Comparison of ENCODE assay signal across 13 cellular contexts in genomic region chr2:152657042-152657441, GRCh38.
DNase-seq lines count a peak whose midpoint lies in the region; ATAC-seq and TF ChIP-seq lines count a peak whose summit lies in the region.
"Had no signal": no experiment of that assay in that cellular context is flagged by ENCODE, and none has a peak within 500 bp of the region (broad histone marks: within the 10 kb centered on the region; RNA-seq: fewer than 3 reads in every experiment).

No MANE protein-coding gene starts in this region.

- POLR2A ChIA-PET in A673 (lab: Charles Lee; ENCODE audit: low non-redundant PET), result no interaction called here

- no peak overlapping the region for H3K4ac ChIP-seq in mesendoderm (ENCODE audit: low read depth, low read length)

- DNase-seq in GM06990 (ENCODE audit: extremely low read depth, insufficient read length) (peak; percentile 17), SW480 (ENCODE audit: low spot score) (peak; percentile 67), testis (no peak), mesendoderm (no peak), A673 (ENCODE audit: low spot score) (no peak), progenitor cell of endocrine pancreas (ENCODE audit: low spot score, unreplicated experiment) (no peak)
- DNase-seq: EL; naive thymus-derived CD8-positive, alpha-beta T cell; NCI-H1105; NCI-H526 had no signal

- no peaks in the 10 kb centered on the region for H3K4me1 Mint-ChIP-seq in progenitor cell of endocrine pancreas (ENCODE audit: low read depth)
- H3K4me1 Mint-ChIP-seq: naive thymus-derived CD8-positive, alpha-beta T cell had no signal

- no peak overlapping the region for H3K4me2 ChIP-seq in mesendoderm (ENCODE audit: low read length)

- H2BK15ac ChIP-seq in mesendoderm (replicated peaks; ENCODE audit: low read depth), result no peak overlapping the region

- intact Hi-C loops in testis (cut with DNase I; ENCODE audit: low total_unique reads), result no loop called here
- intact Hi-C loops in A673 (cut with micrococcal nuclease; ENCODE audit: unreplicated experiment), result no loop called here

- H3K27me3 ChIP-seq in GM06990 (replicated peaks; ENCODE audit: control insufficient read depth, insufficient read depth, low read length) (no peaks in the 10 kb centered on the region), testis (no peaks in the 10 kb centered on the region), mesendoderm (ENCODE audit: insufficient read depth, low read length, poor library complexity) (no peaks in the 10 kb centered on the region), A673 (replicated peaks; ENCODE audit: insufficient read depth, low read depth, low read length, poor library complexity) (no peaks in the 10 kb centered on the region)

- H3K9me3 Mint-ChIP-seq in progenitor cell of endocrine pancreas (ENCODE audit: low read depth), result no peaks in the 10 kb centered on the region
- H3K9me3 Mint-ChIP-seq: naive thymus-derived CD8-positive, alpha-beta T cell had no signal

- H3K36me3 Mint-ChIP-seq in progenitor cell of endocrine pancreas (ENCODE audit: insufficient read depth), result peaks cover 16% of the 10 kb centered on the region

- no peak overlapping the region for H4K5ac ChIP-seq in mesendoderm (ENCODE audit: low read length)

- BruUV-seq in A673 (replicated peaks; lab: Mats Ljungman, UMichigan), result no TSS peak

- H2BK5ac ChIP-seq in mesendoderm (ENCODE audit: low read length), result no peak overlapping the region

- no peak overlapping the region for H4K8ac ChIP-seq in mesendoderm (ENCODE audit: low read depth, low read length)

- TF ChIP-seq POLR2A in testis (IDR thresholded peaks at IDR 0.05), result no peak

- H3K36me3 ChIP-seq in GM06990 (ENCODE audit: control insufficient read depth, insufficient read depth, low read length) (peaks cover 8% of the 10 kb centered on the region), testis (ENCODE audit: low read depth, missing control alignments) (no peaks in the 10 kb centered on the region), mesendoderm (ENCODE audit: control insufficient read depth, insufficient read depth, low read length) (peaks cover 4% of the 10 kb centered on the region), A673 (ENCODE audit: insufficient read depth, low read length, poor library complexity, severe bottlenecking) (peaks cover 79% of the 10 kb centered on the region)

- 81 to 84% methylated on average over 4 of the region's 4 CpGs for WGBS in testis, 2 donors
- WGBS in mesendoderm (ENCODE audit: extremely low coverage, insufficient coverage, low lambda C conversion rate), result no CpG with 5 or more reads among the region's 4 CpGs

- H3K79me1 ChIP-seq in mesendoderm (ENCODE audit: low read length), result no peaks in the 10 kb centered on the region

- H3K4me1 ChIP-seq in testis (no peaks in the 10 kb centered on the region), mesendoderm (ENCODE audit: control insufficient read depth, low read depth, low read length) (no peaks in the 10 kb centered on the region), A673 (ENCODE audit: insufficient read depth, low read length, poor library complexity, severe bottlenecking) (no peaks in the 10 kb centered on the region)

- H3K27me3 Mint-ChIP-seq in progenitor cell of endocrine pancreas, result no peaks in the 10 kb centered on the region
- H3K27me3 Mint-ChIP-seq: naive thymus-derived CD8-positive, alpha-beta T cell had no signal

- no peak overlapping the region for H2BK120ac ChIP-seq in mesendoderm (ENCODE audit: low read depth, low read length)

- H3K9me3 ChIP-seq in testis (no peaks in the 10 kb centered on the region), A673 (ENCODE audit: low read depth, low read length, poor library complexity, severe bottlenecking) (no peaks in the 10 kb centered on the region)

- H3K27ac Mint-ChIP-seq in progenitor cell of endocrine pancreas, result no peak overlapping the region

- no peak overlapping the region for H3K4me3 Mint-ChIP-seq in progenitor cell of endocrine pancreas (ENCODE audit: low read depth)
- H3K4me3 Mint-ChIP-seq: naive thymus-derived CD8-positive, alpha-beta T cell had no signal

- no peak overlapping the region for H3K56ac ChIP-seq in mesendoderm (ENCODE audit: low read length)

- H3K79me2 ChIP-seq in mesendoderm (ENCODE audit: control insufficient read depth, insufficient read depth, low read length), result no peaks in the 10 kb centered on the region

- H3K9ac ChIP-seq in mesendoderm (ENCODE audit: low read length), result no peak overlapping the region

- no peak overlapping the region for H3K4me3 ChIP-seq in GM06990 (replicated peaks; ENCODE audit: low read depth, low read length)
- H3K4me3 ChIP-seq in testis, result no peak overlapping the region
- H3K4me3 ChIP-seq in mesendoderm (ENCODE audit: low read length), result no peak overlapping the region
- no peak overlapping the region for H3K4me3 ChIP-seq in A673 (ENCODE audit: low read depth, low read length, poor library complexity, severe bottlenecking)

- CTCF ChIA-PET in A673 (lab: Charles Lee), result no interaction called here

- no peak overlapping the region for H3K23ac ChIP-seq in mesendoderm (ENCODE audit: low read length)

- H3K27ac ChIP-seq in testis (no peak overlapping the region), mesendoderm (ENCODE audit: low read depth, low read length) (no peak overlapping the region), A673 (ENCODE audit: low read depth, low read length, poor library complexity, severe bottlenecking) (no peak overlapping the region)

- TF ChIP-seq CTCF in GM06990 (IDR thresholded peaks at IDR 0.05; ENCODE audit: insufficient read depth, low read length, poor library complexity, severe bottlenecking) (no peak), testis (IDR thresholded peaks at IDR 0.05) (no peak), A673 (conservative IDR thresholded peaks at IDR 0.05; ENCODE audit: low read depth, low read length) (no peak), progenitor cell of endocrine pancreas (IDR thresholded peaks at IDR 0.05; ENCODE audit: unreplicated experiment) (no peak)

- H3K18ac ChIP-seq in mesendoderm (ENCODE audit: low read length), result no peak overlapping the region

- no peak overlapping the region for H2AK5ac ChIP-seq in mesendoderm (ENCODE audit: low read length)

- ATAC-seq in GM19023 (IDR thresholded peaks at IDR 0.05; ENCODE audit: unreplicated experiment) (peak; percentile 66), HG02840 (IDR thresholded peaks at IDR 0.05; ENCODE audit: low FRiP score, unreplicated experiment) (peak; percentile 69)
- ATAC-seq: esophagus mucosa; naive thymus-derived CD8-positive, alpha-beta T cell had no signal

Comparison
In these comparisons a context has a peak if more than half of its experiments do, and no peak if none do; other contexts are left out.
1. DNase-seq: peak in GM06990 (single experiment) and SW480 (single experiment); none in testis (single experiment), mesendoderm (single experiment), A673 (single experiment) and progenitor cell of endocrine pancreas (single experiment).